In genomic region chr4:162164881-162165528, GRCh38 we compare ENCODE assay signal across 14 cellular contexts. TPM values are rescaled to one million over a fixed set of nuclear protein-coding genes. Genes with fewer than 3 reads are reported as not detected.
DNase-seq lines count a peak whose midpoint lies in the region; ATAC-seq and TF ChIP-seq lines count a peak whose summit lies in the region.
"Had no signal": no experiment of that assay in that cellular context is flagged by ENCODE, and none has a peak within 500 bp of the region (broad histone marks: within the 10 kb centered on the region; RNA-seq: fewer than 3 reads in every experiment).

No MANE protein-coding gene starts in this region.

- no TSS peak for BruUV-seq in mammary epithelial cell (replicated peaks; lab: Mats Ljungman, UMichigan)

- H3K4me3 ChIP-seq in SK-N-SH (ENCODE audit: low read depth in 2 of 2, low read length in 1 of 2) = peak overlapping the region; percentile 68 to 69; a peak in 3 of 4 replicates
- H3K4me3 ChIP-seq in mammary epithelial cell (replicated peaks in 1 of 3; ENCODE audit: insufficient read depth in 1 of 3, low read depth in 2 of 3, low read length in 3 of 3) = peak overlapping the region in 1 of 3 experiments; percentile 44
- H3K4me3 ChIP-seq in smooth muscle cell = peak overlapping the region; percentile 52

- in situ Hi-C loops in mammary epithelial cell (cut with MboI; ENCODE audit: low sequenced_read_pairs in 2 of 2) = no loop called here

- dilution Hi-C loops in mammary epithelial cell (cut with HindIII; ENCODE audit: low sequenced_read_pairs) = no loop called here

- H3K27me3 ChIP-seq in SK-N-SH (ENCODE audit: insufficient read depth) (peaks cover 8% of the 10 kb centered on the region), mammary epithelial cell (ENCODE audit: insufficient read depth, low read length) (no peaks in the 10 kb centered on the region), smooth muscle cell (ENCODE audit: low read depth) (no peaks in the 10 kb centered on the region)

- POLR2A ChIA-PET in SK-N-SH (lab: Yijun Ruan, JAX) = no interaction called here
- POLR2A ChIA-PET in activated CD8-positive, alpha-beta T cell treated with anti-CD3 and anti-CD28 coated beads, Interleukin-2, amount 10 ng/mL, durations not matched to agents 7 days and 5 days (lab: Charles Lee) = no interaction called here

- no peak for TF ChIP-seq EP300 in SK-N-SH (IDR thresholded peaks at IDR 0.05; ENCODE audit: borderline replicate concordance in 1 of 2, low read depth in 1 of 2, low read length in 1 of 2)

- H2AFZ ChIP-seq in SK-N-SH (ENCODE audit: low read depth) = no peak overlapping the region
- H2AFZ ChIP-seq in mammary epithelial cell (ENCODE audit: low read depth, low read length) = no peak overlapping the region
- no peak overlapping the region for H2AFZ ChIP-seq in smooth muscle cell (ENCODE audit: low read depth)

- H3K27me3 Mint-ChIP-seq in activated CD8-positive, alpha-beta T cell treated with anti-CD3 and anti-CD28 coated beads, Interleukin-2, amount 10 ng/mL, durations not matched to agents 7 days and 5 days (ENCODE audit: low read depth) = no peaks in the 10 kb centered on the region
- H3K27me3 Mint-ChIP-seq in activated CD8-positive, alpha-beta memory T cell treated with anti-CD3 and anti-CD28 coated beads, Interleukin-2, amount 10 ng/mL, durations not matched to agents 7 days and 5 days = peaks cover 4% of the 10 kb centered on the region

- no peak for TF ChIP-seq RAD21 in SK-N-SH (IDR thresholded peaks at IDR 0.05; ENCODE audit: low read length)

- no peaks in the 10 kb centered on the region for H4K20me1 ChIP-seq in SK-N-SH (ENCODE audit: insufficient read depth)
- peaks cover 2% of the 10 kb centered on the region for H4K20me1 ChIP-seq in mammary epithelial cell (ENCODE audit: insufficient read depth, low read length)
- no peaks in the 10 kb centered on the region for H4K20me1 ChIP-seq in smooth muscle cell (ENCODE audit: low read depth)

- H3K4me2 ChIP-seq in SK-N-SH (peak overlapping the region; percentile 87), mammary epithelial cell (ENCODE audit: insufficient read depth, low read depth, low read length) (peak overlapping the region; percentile 95), smooth muscle cell (peak overlapping the region; percentile 85)

- H3K9me3 ChIP-seq in SK-N-SH (no peaks in the 10 kb centered on the region), mammary epithelial cell (replicated peaks; ENCODE audit: insufficient read depth, low read length) (no peaks in the 10 kb centered on the region), smooth muscle cell (replicated peaks; ENCODE audit: low read depth) (no peaks in the 10 kb centered on the region)
- H3K9me3 ChIP-seq: left ventricle myocardium inferior had no signal

- no peak overlapping the region for H3K27ac ChIP-seq in SK-N-SH (ENCODE audit: low read depth in 2 of 2, low read length in 1 of 2)
- H3K27ac ChIP-seq in mammary epithelial cell (ENCODE audit: insufficient read depth, low read depth, low read length) = no peak overlapping the region
- no peak overlapping the region for H3K27ac ChIP-seq in smooth muscle cell (ENCODE audit: low read depth)
- H3K27ac ChIP-seq: left ventricle myocardium inferior had no signal

- CTCF ChIA-PET in SK-N-SH (lab: Yijun Ruan, JAX) (interaction anchor here (1.4 to 2.1 kb wide), 2 partner anchors 584 to 601 kb away, joined by 4 to 6 read pairs; no protein-coding TSS in a partner anchor), mammary epithelial cell (lab: Charles Lee; ENCODE audit: low non-redundant PET) (no interaction called here)
- CTCF ChIA-PET in activated CD8-positive, alpha-beta T cell treated with anti-CD3 and anti-CD28 coated beads, Interleukin-2, amount 10 ng/mL, durations not matched to agents 7 days and 5 days (lab: Charles Lee) = no interaction called here
- CTCF ChIA-PET in activated CD8-positive, alpha-beta memory T cell treated with anti-CD3 and anti-CD28 coated beads, Interleukin-2, amount 10 ng/mL, durations not matched to agents 7 days and 5 days (lab: Charles Lee) = no interaction called here

- ATAC-seq in SK-N-SH treated with all-trans-retinoic acid at 6 μM for 48 hours = no peak
- no peak for ATAC-seq in activated CD8-positive, alpha-beta T cell treated with anti-CD3 and anti-CD28 coated beads, Interleukin-2, amount 10 ng/mL, durations not matched to agents 7 days and 5 days
- ATAC-seq in activated CD8-positive, alpha-beta memory T cell treated with anti-CD3 and anti-CD28 coated beads, Interleukin-2, amount 10 ng/mL, durations not matched to agents 7 days and 5 days = no peak

- H3K4me1 Mint-ChIP-seq in activated CD8-positive, alpha-beta T cell treated with anti-CD3 and anti-CD28 coated beads, Interleukin-2, amount 10 ng/mL, durations not matched to agents 7 days and 5 days (ENCODE audit: low read depth) = no peaks in the 10 kb centered on the region
- H3K4me1 Mint-ChIP-seq in activated CD8-positive, alpha-beta memory T cell treated with anti-CD3 and anti-CD28 coated beads, Interleukin-2, amount 10 ng/mL, durations not matched to agents 7 days and 5 days = no peaks in the 10 kb centered on the region

- peaks cover 2% of the 10 kb centered on the region for H3F3A ChIP-seq in SK-N-SH (replicated peaks; ENCODE audit: insufficient read depth)
- no peaks in the 10 kb centered on the region for H3F3A ChIP-seq in smooth muscle cell (ENCODE audit: low read depth)

- H3K36me3 ChIP-seq in SK-N-SH (replicated peaks in 1 of 2; ENCODE audit: control insufficient read depth in 1 of 2, insufficient read depth in 2 of 2, low read length in 1 of 2) (no peaks in the 10 kb centered on the region), mammary epithelial cell (ENCODE audit: insufficient read depth, low read length) (no peaks in the 10 kb centered on the region), smooth muscle cell (ENCODE audit: low read depth) (no peaks in the 10 kb centered on the region)
- H3K36me3 ChIP-seq: left ventricle myocardium inferior had no signal

- H3K4me1 ChIP-seq in SK-N-SH (ENCODE audit: control insufficient read depth in 1 of 2, insufficient read depth in 2 of 2, low read depth in 1 of 2, low read length in 1 of 2) (peaks cover 0 to 6% of the 10 kb centered on the region in 2 experiments; a peak in 2 of 4 replicates), mammary epithelial cell (ENCODE audit: insufficient read depth, low read length) (peaks cover 13% of the 10 kb centered on the region), smooth muscle cell (ENCODE audit: low read depth) (peaks cover 5% of the 10 kb centered on the region)

- no peaks in the 10 kb centered on the region for H3K36me3 Mint-ChIP-seq in activated CD8-positive, alpha-beta T cell treated with anti-CD3 and anti-CD28 coated beads, Interleukin-2, amount 10 ng/mL, durations not matched to agents 7 days and 5 days (ENCODE audit: low read depth)
- no peaks in the 10 kb centered on the region for H3K36me3 Mint-ChIP-seq in activated CD8-positive, alpha-beta memory T cell treated with anti-CD3 and anti-CD28 coated beads, Interleukin-2, amount 10 ng/mL, durations not matched to agents 7 days and 5 days

- H3K9me2 ChIP-seq in SK-N-SH = no peaks in the 10 kb centered on the region

- H3K9ac ChIP-seq in SK-N-SH (no peak overlapping the region), mammary epithelial cell (ENCODE audit: insufficient read depth, low read length) (no peak overlapping the region), smooth muscle cell (ENCODE audit: low read depth) (no peak overlapping the region)

- intact Hi-C loops in mammary epithelial cell (cut with micrococcal nuclease) = loop anchor here (5.0 to 10.0 kb wide), 2 partner anchors 210 to 843 kb away; no protein-coding TSS in a partner anchor

- TF ChIP-seq CTCF in SK-N-SH (IDR thresholded peaks at IDR 0.05) (no peak), mammary epithelial cell (conservative IDR thresholded peaks at IDR 0.05 in 1 of 2, IDR thresholded peaks at IDR 0.05 in 1 of 2; ENCODE audit: extremely low read depth in 1 of 2, insufficient read depth in 1 of 2, low read depth in 1 of 2, low read length in 2 of 2) (no peak), smooth muscle cell (IDR thresholded peaks at IDR 0.05; ENCODE audit: borderline replicate concordance, insufficient read depth, poor library complexity, severe bottlenecking) (no peak)

- no peaks in the 10 kb centered on the region for H3K9me3 Mint-ChIP-seq in activated CD8-positive, alpha-beta T cell treated with anti-CD3 and anti-CD28 coated beads, Interleukin-2, amount 10 ng/mL, durations not matched to agents 7 days and 5 days (ENCODE audit: insufficient read depth)
- H3K9me3 Mint-ChIP-seq in activated CD8-positive, alpha-beta memory T cell treated with anti-CD3 and anti-CD28 coated beads, Interleukin-2, amount 10 ng/mL, durations not matched to agents 7 days and 5 days (ENCODE audit: low read depth) = no peaks in the 10 kb centered on the region

- no peak overlapping the region for H3K27ac Mint-ChIP-seq in activated CD8-positive, alpha-beta T cell treated with anti-CD3 and anti-CD28 coated beads, Interleukin-2, amount 10 ng/mL, durations not matched to agents 7 days and 5 days
- H3K27ac Mint-ChIP-seq in activated CD8-positive, alpha-beta memory T cell treated with anti-CD3 and anti-CD28 coated beads, Interleukin-2, amount 10 ng/mL, durations not matched to agents 7 days and 5 days = no peak overlapping the region

- H3K4me3 Mint-ChIP-seq in activated CD8-positive, alpha-beta T cell treated with anti-CD3 and anti-CD28 coated beads, Interleukin-2, amount 10 ng/mL, durations not matched to agents 7 days and 5 days = no peak overlapping the region
- no peak overlapping the region for H3K4me3 Mint-ChIP-seq in activated CD8-positive, alpha-beta memory T cell treated with anti-CD3 and anti-CD28 coated beads, Interleukin-2, amount 10 ng/mL, durations not matched to agents 7 days and 5 days

- no peaks in the 10 kb centered on the region for H3K79me2 ChIP-seq in SK-N-SH (ENCODE audit: insufficient read depth)
- no peaks in the 10 kb centered on the region for H3K79me2 ChIP-seq in mammary epithelial cell (ENCODE audit: insufficient read depth, low read length)
- H3K79me2 ChIP-seq in smooth muscle cell (ENCODE audit: low read depth) = no peaks in the 10 kb centered on the region

- DNase-seq in SK-N-SH = no peak
- DNase-seq in mammary epithelial cell = peak; percentile 6
- DNase-seq in kidney tubule cell (ENCODE audit: low spot score) = peak; percentile 2
- no peak for DNase-seq in smooth muscle cell (lab: John Stamatoyannopoulos, UW; ENCODE audit: unreplicated experiment)
- no peak for DNase-seq in NCI-H1417 treated with DMSO at 0.1 percent for 48 hours (lab: John Stamatoyannopoulos, UW)
- no peak for DNase-seq in activated CD8-positive, alpha-beta T cell treated with anti-CD3 and anti-CD28 coated beads, Interleukin-2, amount 10 ng/mL, durations not matched to agents 7 days and 5 days
- DNase-seq in activated CD8-positive, alpha-beta memory T cell treated with anti-CD3 and anti-CD28 coated beads, Interleukin-2, amount 10 ng/mL, durations not matched to agents 7 days and 5 days = no peak
- DNase-seq: ACHN; activated CD4-positive, alpha-beta T cell treated with anti-CD3 and anti-CD28 coated beads for 1 hour; activated T-cell treated with anti-CD3 and anti-CD28 coated beads, Interleukin-2, amount 50 U/mL, for 1 hour; left ventricle myocardium inferior; NCI-H1694 treated with DMSO at 0.1 percent for 48 hours; occipital lobe had no signal

RNA-seq across cellular contexts. Expression of gene FSTL5, which starts 1.2 kb away (rescaled TPM):
- polyA plus RNA-seq in SK-N-SH (2012; rRNA removed) = 0.07 and 0.10 TPM in 2 replicates
- polyA plus RNA-seq in SK-N-SH (2012; cell fraction: cytosol; rRNA removed) = 0.17 and 0.28 TPM in 2 replicates
- 0.02 and 0.05 TPM in 2 replicates for polyA plus RNA-seq in SK-N-SH (2012; cell fraction: nucleus; rRNA removed)
- not detected for total RNA-seq in mammary epithelial cell
- polyA plus RNA-seq in mammary epithelial cell = not detected
- polyA minus RNA-seq in mammary epithelial cell = not detected
- total RNA-seq in smooth muscle cell = 0.04 TPM in 1 of 2 replicates, not detected in the other
- not detected in 2 replicates for polyA plus RNA-seq in smooth muscle cell
- total RNA-seq in activated CD8-positive, alpha-beta T cell treated with anti-CD3 and anti-CD28 coated beads, Interleukin-2, amount 10 ng/mL, durations not matched to agents 7 days and 5 days = not detected
- total RNA-seq in activated CD8-positive, alpha-beta memory T cell treated with anti-CD3 and anti-CD28 coated beads, Interleukin-2, amount 10 ng/mL, durations not matched to agents 7 days and 5 days = not detected
- total RNA-seq: left ventricle myocardium inferior had no signal

Comparison
In these comparisons a context has a peak if more than half of its experiments do, and no peak if none do; other contexts are left out.
1. DNase-seq: peak in mammary epithelial cell (single experiment) and kidney tubule cell (single experiment); none in SK-N-SH (single experiment), smooth muscle cell (single experiment), NCI-H1417 treated with DMSO at 0.1 percent for 48 hours (single experiment), activated CD8-positive, alpha-beta T cell treated with anti-CD3 and anti-CD28 coated beads, Interleukin-2, amount 10 ng/mL, durations not matched to agents 7 days and 5 days (single experiment) and activated CD8-positive, alpha-beta memory T cell treated with anti-CD3 and anti-CD28 coated beads, Interleukin-2, amount 10 ng/mL, durations not matched to agents 7 days and 5 days (single experiment).
2. Peak in every context shown above with its lines, with median percentiles within 50 percentile points of each other: H3K4me2 ChIP-seq.